13 cellular contexts compared by ENCODE assay signal in genomic region chr12:2013527-2014223, GRCh38. TPM values are rescaled to one million over a fixed set of nuclear protein-coding genes. Genes with fewer than 3 reads are reported as not detected.
DNase-seq lines count a peak whose midpoint lies in the region; ATAC-seq, FAIRE-seq and TF ChIP-seq lines count a peak whose summit lies in the region.
"Had no signal": no experiment of that assay in that cellular context is flagged by ENCODE, and none has a peak within 500 bp of the region (broad histone marks: within the 10 kb centered on the region; RNA-seq: fewer than 3 reads in every experiment).

No MANE protein-coding gene starts in this region.

- 45 to 52% methylated on average over 4 of the region's 4 CpGs for WGBS in pancreas, 2 donors

- no peak overlapping the region for H3K4me3 ChIP-seq in pancreas
- H3K4me3 ChIP-seq in CD8-positive, alpha-beta T cell (ENCODE audit: low read depth, low read length): no peak overlapping the region
- no peak overlapping the region for H3K4me3 ChIP-seq in CD4-positive, alpha-beta memory T cell (ENCODE audit: low read length in 2 of 2)

- no peaks in the 10 kb centered on the region for H3K36me3 Mint-ChIP-seq in brain
- H3K36me3 Mint-ChIP-seq in CD8-positive, alpha-beta T cell: no peaks in the 10 kb centered on the region
- no peaks in the 10 kb centered on the region for H3K36me3 Mint-ChIP-seq in CD4-positive, alpha-beta memory T cell
- H3K36me3 Mint-ChIP-seq: memory B cell had no signal

- TF ChIP-seq CTCF in brain (conservative IDR thresholded peaks at IDR 0.05): no peak
- no peak for TF ChIP-seq CTCF in pancreas (IDR thresholded peaks at IDR 0.05)
- no peak for TF ChIP-seq CTCF in CD8-positive, alpha-beta T cell (IDR thresholded peaks at IDR 0.05)

- peaks cover 3% of the 10 kb centered on the region for H3K27me3 Mint-ChIP-seq in brain
- H3K27me3 Mint-ChIP-seq in CD8-positive, alpha-beta T cell (ENCODE audit: low read depth): peaks cover 8% of the 10 kb centered on the region
- H3K27me3 Mint-ChIP-seq in CD4-positive, alpha-beta memory T cell: peaks cover 4 to 5% of the 10 kb centered on the region in 2 donors

- no peaks in the 10 kb centered on the region for H3K9me3 Mint-ChIP-seq in brain
- H3K9me3 Mint-ChIP-seq in CD8-positive, alpha-beta T cell: no peaks in the 10 kb centered on the region
- H3K9me3 Mint-ChIP-seq in CD4-positive, alpha-beta memory T cell: no peaks in the 10 kb centered on the region
- H3K9me3 Mint-ChIP-seq: activated naive CD4-positive, alpha-beta T cell treated with anti-CD3 and anti-CD28 coated beads for 36 hours; memory B cell had no signal

- H3K4me3 Mint-ChIP-seq in brain: peak overlapping the region in 1 of 5 experiments; percentile 42
- no peak overlapping the region for H3K4me3 Mint-ChIP-seq in CD8-positive, alpha-beta T cell
- no peak overlapping the region for H3K4me3 Mint-ChIP-seq in CD4-positive, alpha-beta memory T cell
- H3K4me3 Mint-ChIP-seq: activated naive CD4-positive, alpha-beta T cell treated with anti-CD3 and anti-CD28 coated beads for 36 hours; memory B cell had no signal

- POLR2A ChIA-PET in CD8-positive, alpha-beta T cell (lab: Charles Lee): no interaction called here
- POLR2A ChIA-PET in CD4-positive, alpha-beta memory T cell (lab: Charles Lee; ENCODE audit: partially characterized antibody): no interaction called here

- DNase-seq in Ammon's horn (ENCODE audit: low spot score) (peak; percentile 51), iPS-NIHi7 (ENCODE audit: extremely low spot score) (peak; percentile 44), pancreas (no peak), HT-29 (ENCODE audit: low spot score) (no peak)
- DNase-seq in CD8-positive, alpha-beta T cell: no peak
- no peak for DNase-seq in CD4-positive, alpha-beta memory T cell
- DNase-seq: activated naive CD4-positive, alpha-beta T cell treated with anti-CD3 and anti-CD28 coated beads for 36 hours; NCI-H2081 treated with DMSO at 0.1 percent for 48 hours had no signal

- intact Hi-C loops in pancreas (cut with DNase I): no loop called here
- intact Hi-C loops in CD8-positive, alpha-beta T cell (cut with DNase I, micrococcal nuclease): no loop called here
- intact Hi-C loops in CD4-positive, alpha-beta memory T cell (cut with micrococcal nuclease): no loop called here

- H3K4me1 ChIP-seq in pancreas: no peaks in the 10 kb centered on the region
- no peaks in the 10 kb centered on the region for H3K4me1 ChIP-seq in CD8-positive, alpha-beta T cell (ENCODE audit: insufficient read depth, low read length)
- H3K4me1 ChIP-seq in CD4-positive, alpha-beta memory T cell (ENCODE audit: insufficient read depth, low read length): no peaks in the 10 kb centered on the region

- ATAC-seq in pancreas (peak in 3 of 4 donors; percentile 78 to 85 (median 83)), HG02610 (IDR thresholded peaks at IDR 0.05; ENCODE audit: unreplicated experiment) (no peak)
- no peak for ATAC-seq in CD8-positive, alpha-beta T cell

- H3K9me3 ChIP-seq in pancreas: no peaks in the 10 kb centered on the region
- no peaks in the 10 kb centered on the region for H3K9me3 ChIP-seq in CD8-positive, alpha-beta T cell (ENCODE audit: low read length)
- H3K9me3 ChIP-seq in CD4-positive, alpha-beta memory T cell (ENCODE audit: control insufficient read depth in 1 of 2, low read length in 2 of 2): no peaks in the 10 kb centered on the region

- no peaks in the 10 kb centered on the region for H3K27me3 ChIP-seq in pancreas
- no peaks in the 10 kb centered on the region for H3K27me3 ChIP-seq in CD8-positive, alpha-beta T cell (ENCODE audit: insufficient read depth, low read length)
- H3K27me3 ChIP-seq in CD4-positive, alpha-beta memory T cell (ENCODE audit: insufficient read depth, low read length): no peaks in the 10 kb centered on the region

- no peak for FAIRE-seq in pancreas (lab: Jason Lieb, UNC)
- FAIRE-seq: colon, H1 had no signal

- no peaks in the 10 kb centered on the region for H3K36me3 ChIP-seq in pancreas
- H3K36me3 ChIP-seq in CD8-positive, alpha-beta T cell (ENCODE audit: insufficient read depth, low read length): no peaks in the 10 kb centered on the region
- H3K36me3 ChIP-seq in CD4-positive, alpha-beta memory T cell (ENCODE audit: insufficient read depth, low read length): no peaks in the 10 kb centered on the region

- H3K27ac Mint-ChIP-seq in brain: peak overlapping the region in 4 of 5 experiments; percentile 7 to 94 (median 91)
- H3K27ac Mint-ChIP-seq in CD8-positive, alpha-beta T cell: no peak overlapping the region
- H3K27ac Mint-ChIP-seq in CD4-positive, alpha-beta memory T cell: no peak overlapping the region
- H3K27ac Mint-ChIP-seq: activated naive CD4-positive, alpha-beta T cell treated with anti-CD3 and anti-CD28 coated beads for 36 hours; memory B cell had no signal

- H3K27ac ChIP-seq in pancreas: peak overlapping the region in 1 of 4 donors; percentile 26
- no peak overlapping the region for H3K27ac ChIP-seq in CD8-positive, alpha-beta T cell (ENCODE audit: low read depth, low read length)
- no peak overlapping the region for H3K27ac ChIP-seq in CD4-positive, alpha-beta memory T cell (ENCODE audit: low read depth, low read length)

- peaks cover 57% of the 10 kb centered on the region for H3K4me1 Mint-ChIP-seq in brain
- no peaks in the 10 kb centered on the region for H3K4me1 Mint-ChIP-seq in CD8-positive, alpha-beta T cell (ENCODE audit: low read depth)
- no peaks in the 10 kb centered on the region for H3K4me1 Mint-ChIP-seq in CD4-positive, alpha-beta memory T cell
- H3K4me1 Mint-ChIP-seq: memory B cell had no signal

- CTCF ChIA-PET in CD8-positive, alpha-beta T cell (lab: Charles Lee): interaction anchor here (0.9 kb wide), 1 partner anchor 24 kb away, joined by 4 read pairs; no protein-coding TSS in a partner anchor
- CTCF ChIA-PET in CD4-positive, alpha-beta memory T cell (lab: Charles Lee; ENCODE audit: partially characterized antibody): interaction anchor here (1.0 kb wide), 1 partner anchor 21 kb away, joined by 3 read pairs; no protein-coding TSS in a partner anchor

RNA-seq across cellular contexts. Expression of gene DCP1B, which starts 9.4 kb away (rescaled TPM):
- polyA plus RNA-seq in brain (ENCODE audit: insufficient read depth, low read depth, low replicate concordance): 8.1 TPM
- total RNA-seq in pancreas: 1 to 10 TPM; 5.3 to 7.1 (median 6.6) TPM
- 1 to 10 TPM; 3.4 to 7.5 TPM for polyA plus RNA-seq in pancreas
- total RNA-seq in CD8-positive, alpha-beta T cell: 1 to 10 TPM; 3.0 TPM
- total RNA-seq in HT-29 (2014; rRNA removed; shearing (Covaris generic)): 2.3 and 2.6 TPM in 2 replicates
- total RNA-seq in CD4-positive, alpha-beta memory T cell: 10 to 100 TPM; 25.5 to 26.9 TPM
- 10 to 100 TPM; 16.2 to 29.2 TPM for polyA plus RNA-seq in CD4-positive, alpha-beta memory T cell

RNA-seq across cellular contexts. Expression of gene CACNA1C, which starts 39.1 kb away (rescaled TPM):
- 1.6 TPM for polyA plus RNA-seq in brain (ENCODE audit: insufficient read depth, low read depth, low replicate concordance)
- 1 to 10 TPM; 1.2 to 2.6 (median 1.7) TPM for total RNA-seq in pancreas
- 1 to 10 TPM; 3.3 to 3.8 TPM for polyA plus RNA-seq in pancreas
- total RNA-seq in CD8-positive, alpha-beta T cell: under 1 TPM; 0.11 to 0.14 TPM
- under 0.01 TPM in 1 of 2 replicates, not detected in the other for total RNA-seq in HT-29 (2014; rRNA removed; shearing (Covaris generic))
- total RNA-seq in CD4-positive, alpha-beta memory T cell: under 1 TPM; 0.06 to 0.08 TPM
- under 1 TPM; 0.05 to 0.21 TPM for polyA plus RNA-seq in CD4-positive, alpha-beta memory T cell

Comparison
In these comparisons a context has a peak if more than half of its experiments do, and no peak if none do; other contexts are left out.
1. DNase-seq: peak in Ammon's horn (single experiment) and iPS-NIHi7 (single experiment); none in pancreas (0 of 6), CD8-positive, alpha-beta T cell (0 of 7), HT-29 (single experiment) and CD4-positive, alpha-beta memory T cell (0 of 5).
2. H3K27ac Mint-ChIP-seq: peak in brain (4 of 5); none in CD8-positive, alpha-beta T cell (single experiment) and CD4-positive, alpha-beta memory T cell (0 of 7).
3. ATAC-seq: peak in pancreas (3 of 4); none in CD8-positive, alpha-beta T cell (single experiment) and HG02610 (single experiment).